In genomic region chr20:40254023-40254772, GRCh38 we compare ENCODE assay signal across 16 cellular contexts.
"Had no signal": no experiment of that assay in that cellular context is flagged by ENCODE, and none has a peak within 500 bp of the region (broad histone marks: within the 10 kb centered on the region; RNA-seq: fewer than 3 reads in every experiment).

No MANE protein-coding gene starts in this region.

- DNase-seq: activated CD4-positive, alpha-beta memory T cell treated with anti-CD3 and anti-CD28 coated beads, Interleukin-2, amount 10 ng/mL, durations not matched to agents 7 days and 5 days; activated CD4-positive, alpha-beta T cell treated with anti-CD3 and anti-CD28 coated beads for 36 hours; activated naive CD4-positive, alpha-beta T cell; activated naive CD8-positive, alpha-beta T cell treated with anti-CD3 and anti-CD28 coated beads, Interleukin-2, amount 10 ng/mL, durations not matched to agents 7 days and 5 days; activated T-cell treated with anti-CD3 and anti-CD28 coated beads, Interleukin-2, amount 50 U/mL, for 1 hour; anterior cingulate cortex; central memory CD4-positive, alpha-beta T cell; colonic mucosa; erythroblast; mammary epithelial cell; occipital lobe; retina; SK-N-SH had no signal

- H3K4me1 ChIP-seq: colonic mucosa, tibial nerve had no signal

- H3K27me3 ChIP-seq: colonic mucosa, tibial nerve had no signal

- H3K36me3 ChIP-seq: colonic mucosa, tibial nerve had no signal

- H3K27ac ChIP-seq: colonic mucosa, tibial nerve had no signal

- H3K4me2 ChIP-seq: SK-N-SH had no signal

- H3K4me3 ChIP-seq: colonic mucosa, tibial nerve had no signal

- ATAC-seq: activated CD4-positive, alpha-beta T cell treated with anti-CD3 and anti-CD28 coated beads for 36 hours; activated T-helper 17 cell treated with anti-CD3 and anti-CD28 coated beads, Interleukin-2, amount 50 U/mL, for 72 hours; WTC11 had no signal

- H3K9me3 ChIP-seq: colonic mucosa, SK-N-SH had no signal
